Comparison of ENCODE assay signal across 16 cellular contexts in genomic region chr14:75871181-75871880, GRCh38.
A peak's percentile ranks its signal among the peaks of the same experiment; 100 is the strongest.
DNase-seq lines count a peak whose midpoint lies in the region; ATAC-seq and TF ChIP-seq lines count a peak whose summit lies in the region.
"Had no signal": no experiment of that assay in that cellular context is flagged by ENCODE, and none has a peak within 500 bp of the region (broad histone marks: within the 10 kb centered on the region; RNA-seq: fewer than 3 reads in every experiment).

No MANE protein-coding gene starts in this region.

- DNase-seq in Caki2 (ENCODE audit: low read depth) (peak; percentile 39), cardiac fibroblast (ENCODE audit: low read depth in 2 of 2) (peak; percentile 38 to 62), mucosa of descending colon (no peak), NCI-H1048 (lab: John Stamatoyannopoulos, UW) (no peak), caudate nucleus (lab: John Stamatoyannopoulos, UW) (no peak)
- no peak for DNase-seq in stimulated activated CD4-positive, alpha-beta T cell treated with anti-CD3 and anti-CD28 coated beads, Interleukin-15, amount 100 ng/mL, for 24 hours
- DNase-seq: activated CD4-positive, alpha-beta T cell treated with anti-CD3 and anti-CD28 coated beads for 1 hour; activated gamma-delta T cell treated with Interleukin-2 at 50 U/mL for 16 hours; effector CD8-positive, alpha-beta T cell; GOT3; NCI-H1105; SHP77 treated with DMSO at 0.1 percent for 48 hours; stimulated activated naive CD4-positive, alpha-beta T cell had no signal

- H3K4me3 ChIP-seq in cardiac fibroblast (replicated peaks in 1 of 2; ENCODE audit: low read depth in 2 of 2, low read length in 2 of 2): no peak overlapping the region
- H3K4me3 ChIP-seq in mucosa of descending colon: no peak overlapping the region
- H3K4me3 ChIP-seq: ascending aorta had no signal

- TF ChIP-seq CTCF in cardiac fibroblast (IDR thresholded peaks at IDR 0.05; ENCODE audit: low read depth, low read length) (no peak), mucosa of descending colon (IDR thresholded peaks at IDR 0.05) (no peak)

- in situ Hi-C loops in Caki2 (cut with HindIII; ENCODE audit: low pct_unique_long_range_greater_than_20kb, low sequenced_read_pairs): no loop called here

- no peaks in the 10 kb centered on the region for H3K9me3 ChIP-seq in KOPT-K1 (ENCODE audit: insufficient read depth, low read length, poor library complexity, severe bottlenecking)
- no peaks in the 10 kb centered on the region for H3K9me3 ChIP-seq in mucosa of descending colon
- H3K9me3 ChIP-seq: ascending aorta had no signal

- intact Hi-C loops in mucosa of descending colon (cut with DNase I, micrococcal nuclease): no loop called here

- H3K27ac ChIP-seq in KOPT-K1 (ENCODE audit: low read depth, low read length, poor library complexity, severe bottlenecking) (peak overlapping the region; percentile 20), caudate nucleus (ENCODE audit: low read depth, low read length) (no peak overlapping the region)
- H3K27ac ChIP-seq: ascending aorta had no signal

- ATAC-seq in mucosa of descending colon (peak; percentile 67), HG03175 (IDR thresholded peaks at IDR 0.05; ENCODE audit: unreplicated experiment) (no peak)

- H3K36me3 ChIP-seq in KOPT-K1 (ENCODE audit: insufficient read depth, low read length) (no peaks in the 10 kb centered on the region), mucosa of descending colon (ENCODE audit: low read depth) (no peaks in the 10 kb centered on the region)
- H3K36me3 ChIP-seq: ascending aorta had no signal

- no peaks in the 10 kb centered on the region for H3K4me1 ChIP-seq in mucosa of descending colon (ENCODE audit: low read depth)

Comparison
In these comparisons a context has a peak if more than half of its experiments do, and no peak if none do; other contexts are left out.
1. DNase-seq: peak in Caki2 (single experiment) and cardiac fibroblast (2 of 2); none in mucosa of descending colon (0 of 3), NCI-H1048 (single experiment), caudate nucleus (0 of 61) and stimulated activated CD4-positive, alpha-beta T cell treated with anti-CD3 and anti-CD28 coated beads, Interleukin-15, amount 100 ng/mL, for 24 hours (single experiment).